8 cellular contexts compared by ENCODE assay signal in the genomic region with DNA sequence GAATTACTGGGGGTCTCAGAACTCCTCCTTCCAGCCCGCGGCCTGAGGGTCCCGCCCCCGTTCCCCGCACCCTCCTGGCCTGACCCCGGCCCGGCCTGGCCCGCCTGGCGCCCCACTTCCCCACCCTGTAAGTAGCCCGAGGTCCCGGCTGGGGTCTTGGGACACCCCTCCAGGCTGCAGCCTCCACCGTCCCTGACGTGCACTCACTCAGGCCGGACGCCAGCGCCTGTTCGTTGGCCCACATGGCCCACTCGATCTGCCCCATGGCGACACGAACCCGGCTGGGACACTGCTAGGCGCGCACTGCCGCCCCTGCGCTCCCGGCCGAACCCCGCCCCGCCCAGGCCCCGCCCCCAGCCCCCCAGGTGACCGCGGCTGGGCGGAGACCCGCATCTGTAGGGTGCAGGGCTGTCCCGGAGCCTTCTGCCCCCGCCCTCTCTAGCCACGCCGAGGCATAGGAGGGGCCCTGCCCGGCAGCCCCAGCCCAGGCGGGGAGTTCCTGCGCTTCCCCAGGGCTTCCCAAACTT. TPM values are rescaled to one million over a fixed set of nuclear protein-coding genes. Genes with fewer than 3 reads are reported as not detected.
DNase-seq lines count a peak whose midpoint lies in the region; ATAC-seq lines count a peak whose summit lies in the region.

A gene (minus strand): TSS at position 305 of the 527 bp plus-strand sequence. CDS start 40 bp downstream, at position 265.

- peaks cover 5 to 41% of the 10 kb centered on the region in 2 donors for H3K36me3 ChIP-seq in duodenal mucosa (ENCODE audit: control insufficient read depth in 1 of 2, insufficient read depth in 2 of 2, low read length in 2 of 2)

- peak within 1 kb of the TSS; percentile 89 for H3K4me3 Mint-ChIP-seq in activated CD4-positive, alpha-beta T cell treated with anti-CD3 and anti-CD28 coated beads, Interleukin-2, amount 10 ng/mL, durations not matched to agents 7 days and 5 days

- POLR2A ChIA-PET in activated CD4-positive, alpha-beta T cell treated with anti-CD3 and anti-CD28 coated beads, Interleukin-2, amount 10 ng/mL, durations not matched to agents 7 days and 5 days (lab: Charles Lee): no interaction called here

- peak; percentile 73 for ATAC-seq in GM21786 (IDR thresholded peaks at IDR 0.05; ENCODE audit: unreplicated experiment)

- peaks cover 22% of the 10 kb centered on the region for H3K4me1 Mint-ChIP-seq in activated CD4-positive, alpha-beta T cell treated with anti-CD3 and anti-CD28 coated beads, Interleukin-2, amount 10 ng/mL, durations not matched to agents 7 days and 5 days

- peak within 1 kb of the TSS; percentile 83 for H3K27ac ChIP-seq in duodenal mucosa (ENCODE audit: low read depth, low read length)

- H3K9me3 Mint-ChIP-seq in activated CD4-positive, alpha-beta T cell treated with anti-CD3 and anti-CD28 coated beads, Interleukin-2, amount 10 ng/mL, durations not matched to agents 7 days and 5 days: no peaks in the 10 kb centered on the region

- H3K36me3 Mint-ChIP-seq in activated CD4-positive, alpha-beta T cell treated with anti-CD3 and anti-CD28 coated beads, Interleukin-2, amount 10 ng/mL, durations not matched to agents 7 days and 5 days (ENCODE audit: low read depth): peaks cover 9% of the 10 kb centered on the region

- no peaks in the 10 kb centered on the region for H3K27me3 ChIP-seq in duodenal mucosa (ENCODE audit: control insufficient read depth in 1 of 2, insufficient read depth in 2 of 2, low read length in 2 of 2)

- CTCF ChIA-PET in activated CD4-positive, alpha-beta T cell treated with anti-CD3 and anti-CD28 coated beads, Interleukin-2, amount 10 ng/mL, durations not matched to agents 7 days and 5 days (lab: Charles Lee): no interaction called here

- peak within 1 kb of the TSS; percentile 72 to 80 for H3K9ac ChIP-seq in duodenal mucosa (ENCODE audit: low read depth in 1 of 2, low read length in 2 of 2)

- H3K27ac Mint-ChIP-seq in activated CD4-positive, alpha-beta T cell treated with anti-CD3 and anti-CD28 coated beads, Interleukin-2, amount 10 ng/mL, durations not matched to agents 7 days and 5 days: peak within 1 kb of the TSS; percentile 95

- peak; percentile 47 for DNase-seq in GF-D8 (lab: John Stamatoyannopoulos, UW)
- peak; percentile 77 to 80 for DNase-seq in Kasumi-1 (lab: John Stamatoyannopoulos, UW)
- peak; percentile 86 for DNase-seq in activated CD4-positive, alpha-beta T cell treated with anti-CD3 and anti-CD28 coated beads, Interleukin-2, amount 10 ng/mL, durations not matched to agents 7 days and 5 days
- DNase-seq in lung microvascular endothelial cell (ENCODE audit: low read depth in 2 of 2): peak in 1 of 2 donors; percentile 85
- DNase-seq in stimulated activated CD8-positive, alpha-beta memory T cell treated with anti-CD3 and anti-CD28 coated beads, Interleukin-15, amount 100 ng/mL, for 1 hour (ENCODE audit: low read depth): peak; percentile 47
- DNase-seq in NCI-H187 (lab: John Stamatoyannopoulos, UW): no peak

- H3K27me3 Mint-ChIP-seq in activated CD4-positive, alpha-beta T cell treated with anti-CD3 and anti-CD28 coated beads, Interleukin-2, amount 10 ng/mL, durations not matched to agents 7 days and 5 days: no peaks in the 10 kb centered on the region

- peak within 1 kb of the TSS; percentile 79 to 82 for H3K4me3 ChIP-seq in duodenal mucosa (ENCODE audit: low read depth in 1 of 2, low read length in 2 of 2)

- peaks cover 14 to 36% of the 10 kb centered on the region in 2 donors for H3K4me1 ChIP-seq in duodenal mucosa (ENCODE audit: control insufficient read depth in 1 of 2, insufficient read depth in 2 of 2, low read length in 2 of 2)

- no peaks in the 10 kb centered on the region for H3K9me3 ChIP-seq in duodenal mucosa (ENCODE audit: control insufficient read depth in 1 of 2, low read length in 2 of 2)

RNA-seq across cellular contexts. Expression of the gene that starts here (rescaled TPM):
- total RNA-seq in activated CD4-positive, alpha-beta T cell treated with anti-CD3 and anti-CD28 coated beads, Interleukin-2, amount 10 ng/mL, durations not matched to agents 7 days and 5 days: 100 to 1,000 TPM; 486 to 586 TPM
- 287 and 458 TPM in 2 replicates for total RNA-seq in lung microvascular endothelial cell

Comparison
In these comparisons a context has a peak if more than half of its experiments do, and no peak if none do; other contexts are left out.
1. DNase-seq: peak in GF-D8 (single experiment), Kasumi-1 (2 of 2), activated CD4-positive, alpha-beta T cell treated with anti-CD3 and anti-CD28 coated beads, Interleukin-2, amount 10 ng/mL, durations not matched to agents 7 days and 5 days (single experiment) and stimulated activated CD8-positive, alpha-beta memory T cell treated with anti-CD3 and anti-CD28 coated beads, Interleukin-15, amount 100 ng/mL, for 1 hour (single experiment); none in NCI-H187 (0 of 2).